Comparison of ENCODE assay signal across 8 cellular contexts in the genomic region with DNA sequence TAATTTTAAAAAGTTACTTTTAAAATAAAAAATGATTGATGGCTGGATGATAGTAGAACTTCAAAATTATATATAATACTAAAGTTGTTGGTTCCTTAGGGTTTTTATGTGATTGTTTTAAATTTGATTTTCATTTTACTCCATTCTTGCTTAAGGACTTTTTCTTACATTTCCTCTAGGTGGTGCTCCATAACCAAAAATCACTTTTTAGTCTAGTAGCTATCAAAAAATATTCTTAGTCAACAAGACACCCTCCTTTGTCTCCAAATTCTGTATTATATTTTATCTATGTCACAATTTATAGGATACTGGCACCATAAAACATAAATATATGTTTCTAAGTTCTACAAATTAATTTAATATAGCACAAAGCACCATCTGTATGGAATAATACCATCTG.
DNase-seq lines count a peak whose midpoint lies in the region; ATAC-seq, FAIRE-seq and TF ChIP-seq lines count a peak whose summit lies in the region.

No MANE protein-coding gene starts in this region.

- no peaks in the 10 kb centered on the region for H3K36me3 ChIP-seq in cardiac muscle cell
- H3K36me3 ChIP-seq in right atrium auricular region, result no peaks in the 10 kb centered on the region
- no peaks in the 10 kb centered on the region for H3K36me3 ChIP-seq in neural progenitor cell

- H3K27me3 Mint-ChIP-seq in neural progenitor cell (ENCODE audit: insufficient read depth, low read depth), result no peaks in the 10 kb centered on the region
- no peaks in the 10 kb centered on the region for H3K27me3 Mint-ChIP-seq in CD4-positive, alpha-beta T cell

- no peak for ATAC-seq in GM19395 (IDR thresholded peaks at IDR 0.05; ENCODE audit: unreplicated experiment)
- no peak for ATAC-seq in CD4-positive, alpha-beta T cell (ENCODE audit: poor library complexity)

- no peaks in the 10 kb centered on the region for H3K36me3 Mint-ChIP-seq in neural progenitor cell
- no peaks in the 10 kb centered on the region for H3K36me3 Mint-ChIP-seq in CD4-positive, alpha-beta T cell (ENCODE audit: low read depth)

- no peak overlapping the region for H2AFZ ChIP-seq in neural progenitor cell (replicated peaks)

- H3K27ac ChIP-seq in cardiac muscle cell (no peak overlapping the region), right atrium auricular region (no peak overlapping the region), neural progenitor cell (no peak overlapping the region)
- no peak overlapping the region for H3K27ac ChIP-seq in CD4-positive, alpha-beta T cell (ENCODE audit: low read depth, low read length)

- CTCF ChIA-PET in CD4-positive, alpha-beta T cell (lab: Charles Lee), result interaction anchor here (0.9 kb wide), 1 partner anchor 501 kb away, joined by 3 read pairs; no protein-coding TSS in a partner anchor

- H3F3A ChIP-seq in neural progenitor cell (ENCODE audit: low read depth), result no peaks in the 10 kb centered on the region

- no peak overlapping the region for H3K4me3 ChIP-seq in cardiac muscle cell
- H3K4me3 ChIP-seq in right atrium auricular region, result no peak overlapping the region
- H3K4me3 ChIP-seq in neural progenitor cell, result no peak overlapping the region

- no peak overlapping the region for H3K27ac Mint-ChIP-seq in neural progenitor cell
- no peak overlapping the region for H3K27ac Mint-ChIP-seq in CD4-positive, alpha-beta T cell

- H3K4me2 ChIP-seq in neural progenitor cell, result no peak overlapping the region

- H3K9me3 Mint-ChIP-seq in neural progenitor cell, result no peaks in the 10 kb centered on the region
- no peaks in the 10 kb centered on the region for H3K9me3 Mint-ChIP-seq in CD4-positive, alpha-beta T cell

- H3K4me3 Mint-ChIP-seq in neural progenitor cell, result no peak overlapping the region
- no peak overlapping the region for H3K4me3 Mint-ChIP-seq in CD4-positive, alpha-beta T cell

- no peaks in the 10 kb centered on the region for H3K4me1 Mint-ChIP-seq in neural progenitor cell
- H3K4me1 Mint-ChIP-seq in CD4-positive, alpha-beta T cell (ENCODE audit: low read depth), result no peaks in the 10 kb centered on the region

- no peaks in the 10 kb centered on the region for H3K9me3 ChIP-seq in cardiac muscle cell (ENCODE audit: low read depth)
- H3K9me3 ChIP-seq in right atrium auricular region, result no peaks in the 10 kb centered on the region
- H3K9me3 ChIP-seq in neural progenitor cell (ENCODE audit: low read depth), result no peaks in the 10 kb centered on the region
- H3K9me3 ChIP-seq in CD4-positive, alpha-beta T cell (ENCODE audit: control insufficient read depth, low read length), result no peaks in the 10 kb centered on the region

- no peaks in the 10 kb centered on the region for H3K79me2 ChIP-seq in neural progenitor cell (ENCODE audit: low read depth)

- intact Hi-C loops in CD4-positive, alpha-beta T cell (cut with DNase I, micrococcal nuclease), result loop anchor here (5.0 to 10.0 kb wide), 3 partner anchors 318 to 500 kb away; no protein-coding TSS in a partner anchor

- no peaks in the 10 kb centered on the region for H4K20me1 ChIP-seq in neural progenitor cell (ENCODE audit: low read depth)

- H3K9ac ChIP-seq in neural progenitor cell, result no peak overlapping the region

- H3K27me3 ChIP-seq in cardiac muscle cell (no peaks in the 10 kb centered on the region), right atrium auricular region (no peaks in the 10 kb centered on the region), neural progenitor cell (no peaks in the 10 kb centered on the region)
- H3K27me3 ChIP-seq in CD4-positive, alpha-beta T cell (ENCODE audit: control insufficient read depth, insufficient read depth, low read length), result no peaks in the 10 kb centered on the region

- H3K4me1 ChIP-seq in cardiac muscle cell (ENCODE audit: low read depth), result no peaks in the 10 kb centered on the region
- H3K4me1 ChIP-seq in right atrium auricular region, result no peaks in the 10 kb centered on the region
- no peaks in the 10 kb centered on the region for H3K4me1 ChIP-seq in neural progenitor cell

- TF ChIP-seq CTCF in cardiac muscle cell (IDR thresholded peaks at IDR 0.05; ENCODE audit: low read depth, low read length) (peak; percentile 22), right atrium auricular region (IDR thresholded peaks at IDR 0.05) (peak in 1 of 2 donors; percentile 65), neural progenitor cell (IDR thresholded peaks at IDR 0.05) (peak; percentile 64)
- TF ChIP-seq CTCF in CD4-positive, alpha-beta T cell (IDR thresholded peaks at IDR 0.05), result no peak

- POLR2A ChIA-PET in CD4-positive, alpha-beta T cell (lab: Charles Lee), result no interaction called here

- peak; percentile 12 to 51 for DNase-seq in cardiac muscle cell (ENCODE audit: low read depth in 1 of 2, low spot score in 1 of 2)
- no peak for DNase-seq in right atrium auricular region (ENCODE audit: low spot score)
- peak; percentile 2 for DNase-seq in NCI-H146 treated with DMSO at 0.1 percent for 48 hours (lab: John Stamatoyannopoulos, UW; ENCODE audit: unreplicated experiment)
- peak; percentile 11 for DNase-seq in neural progenitor cell (ENCODE audit: low spot score)
- DNase-seq in NCI-H128 (lab: John Stamatoyannopoulos, UW; ENCODE audit: unreplicated experiment), result no peak
- DNase-seq in CD4-positive, alpha-beta T cell, result no peak

- peak; percentile 97 for FAIRE-seq in colon (lab: Jason Lieb, UNC)

Comparison
In these comparisons a context has a peak if more than half of its experiments do, and no peak if none do; other contexts are left out.
1. DNase-seq: peak in cardiac muscle cell (2 of 2), NCI-H146 treated with DMSO at 0.1 percent for 48 hours (single experiment) and neural progenitor cell (single experiment); none in right atrium auricular region (single experiment), NCI-H128 (single experiment) and CD4-positive, alpha-beta T cell (0 of 10).